ENCODE assay signal across 3 cellular contexts in genomic region chr17:64459818-64460217, GRCh38. TPM values are rescaled to one million over a fixed set of nuclear protein-coding genes. Genes with fewer than 3 reads are reported as not detected.
"Had no signal": no experiment of that assay in that cellular context is flagged by ENCODE, and none has a peak within 500 bp of the region (broad histone marks: within the 10 kb centered on the region; RNA-seq: fewer than 3 reads in every experiment).

No MANE protein-coding gene starts in this region.

RNA-seq across cellular contexts. Expression of gene MILR1, which starts 10.9 kb away (rescaled TPM):
- total RNA-seq: smooth muscle cell had no signal
- polyA plus RNA-seq: naive thymus-derived CD4-positive, alpha-beta T cell; neural cell; smooth muscle cell had no signal
